In the genomic region with DNA sequence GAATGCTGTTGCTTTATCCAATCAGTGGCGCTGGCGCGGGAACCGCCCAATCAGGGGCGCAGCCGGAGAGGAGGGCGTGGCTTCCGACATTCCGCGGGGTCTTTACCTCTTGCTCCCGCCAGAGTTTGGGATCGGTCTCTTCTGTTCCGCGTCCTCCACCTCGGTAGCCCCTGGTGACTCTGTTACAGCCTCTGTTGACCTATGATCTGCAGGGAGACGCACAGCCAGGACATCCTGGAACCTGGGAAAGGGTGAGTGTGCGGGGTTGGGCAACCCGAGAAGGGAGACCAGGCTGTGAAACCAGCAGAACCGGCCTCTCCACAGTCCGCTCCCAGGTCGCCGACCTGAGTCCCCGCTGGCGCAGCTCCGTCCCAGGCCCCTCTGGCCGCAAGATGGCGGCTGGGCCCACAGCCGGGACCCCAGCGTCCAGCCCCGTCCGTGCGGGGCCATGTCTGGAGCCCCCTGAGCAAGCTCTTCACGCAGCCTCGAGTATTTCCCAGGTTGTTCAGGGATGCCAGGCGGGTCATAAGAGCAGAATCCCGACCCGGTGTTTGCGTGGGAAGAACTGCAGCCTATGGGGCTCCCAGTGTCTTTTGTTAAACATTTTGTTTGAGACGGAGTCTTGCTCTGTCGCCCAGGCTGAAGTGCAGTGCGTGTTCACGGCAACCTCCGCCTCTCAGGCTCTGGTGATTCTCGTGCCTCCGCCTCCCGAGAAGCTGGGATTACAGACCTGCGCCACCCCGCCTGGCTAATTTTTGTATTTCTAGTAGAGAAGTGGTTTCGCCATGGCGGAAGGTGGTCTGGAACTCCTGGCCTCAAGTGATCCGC, we compare ENCODE assay signal across 8 cellular contexts.
DNase-seq lines count a peak whose midpoint lies in the region; ATAC-seq lines count a peak whose summit lies in the region.

No MANE protein-coding gene starts in this region.

- ATAC-seq in GM21723 (IDR thresholded peaks at IDR 0.05; ENCODE audit: unreplicated experiment) (peak; percentile 57), HG03521 (IDR thresholded peaks at IDR 0.05; ENCODE audit: unreplicated experiment) (no peak)

- no peaks in the 10 kb centered on the region for H3K27me3 ChIP-seq in mucosa of rectum (ENCODE audit: control insufficient read depth in 2 of 2, insufficient read depth in 2 of 2, low read length in 2 of 2)

- peaks cover under 1 to 4% of the 10 kb centered on the region in 2 donors for H3K4me1 ChIP-seq in mucosa of rectum (ENCODE audit: control insufficient read depth in 2 of 2, insufficient read depth in 2 of 2, low read length in 2 of 2)

- DNase-seq in DMS 273 (lab: John Stamatoyannopoulos, UW; ENCODE audit: unreplicated experiment) (peak; percentile 95), NCI-H2227 (lab: John Stamatoyannopoulos, UW; ENCODE audit: unreplicated experiment) (peak; percentile 82), activated T-cell treated with anti-CD3 and anti-CD28 coated beads for 4 hours (peak; percentile 72), epithelial cell of prostate (ENCODE audit: low read depth, low spot score) (no peak)
- DNase-seq in stimulated activated CD8-positive, alpha-beta memory T cell treated with anti-CD3 and anti-CD28 coated beads, Interleukin-4, amount 100 ng/mL, for 1 hour (ENCODE audit: low read depth in 2 of 2, low spot score in 1 of 2), result peak; percentile 69 to 70

- peak overlapping the region; percentile 81 to 98 for H3K4me3 ChIP-seq in mucosa of rectum (ENCODE audit: low read length in 2 of 2)

- H3K9me3 ChIP-seq in mucosa of rectum (ENCODE audit: control insufficient read depth in 2 of 2, low read length in 2 of 2), result no peaks in the 10 kb centered on the region

- no peaks in the 10 kb centered on the region for H3K36me3 ChIP-seq in mucosa of rectum (ENCODE audit: control insufficient read depth in 2 of 2, insufficient read depth in 2 of 2, low read length in 2 of 2)

- peak overlapping the region; percentile 86 to 87 for H3K9ac ChIP-seq in mucosa of rectum (ENCODE audit: low read depth in 1 of 2, low read length in 2 of 2)

- H3K27ac ChIP-seq in epithelial cell of prostate, result peak overlapping the region; percentile 79
- H3K27ac ChIP-seq in mucosa of rectum (ENCODE audit: low read depth in 2 of 2, low read length in 2 of 2), result peak overlapping the region; percentile 87 to 91
